In genomic region chr4:2898001-2898400, GRCh38 we compare ENCODE assay signal across 1 cellular context.
TF ChIP-seq lines count a peak whose summit lies in the region.

No MANE protein-coding gene starts in this region.

TF ChIP-seq in GM12878, 131 proteins besides CTCF, POLR2A, EP300 and RAD21:
- no peak for TF ChIP-seq BHLHE40 (IDR thresholded peaks at IDR 0.05; ENCODE audit: borderline replicate concordance in 1 of 2, low read depth in 2 of 2, low read length in 1 of 2)
- no peak for TF ChIP-seq CEBPB (IDR thresholded peaks at IDR 0.05; ENCODE audit: borderline replicate concordance in 1 of 2, low read depth in 2 of 2, low read length in 2 of 2)
- TF ChIP-seq IRF5 (IDR thresholded peaks at IDR 0.05; ENCODE audit: borderline replicate concordance), result no peak
- TF ChIP-seq RUNX3 (IDR thresholded peaks at IDR 0.05; ENCODE audit: low read length), result no peak
- TF ChIP-seq ZNF687 (IDR thresholded peaks at IDR 0.05), result no peak
- no peak for TF ChIP-seq TBL1XR1 (IDR thresholded peaks at IDR 0.05; ENCODE audit: low read depth, low read length)
- TF ChIP-seq CUX1 (IDR thresholded peaks at IDR 0.05; ENCODE audit: insufficient replicate concordance, low read depth, low read length), result no peak
- TF ChIP-seq BMI1 (IDR thresholded peaks at IDR 0.05; ENCODE audit: borderline replicate concordance), result no peak
- no peak for TF ChIP-seq MTA2 (IDR thresholded peaks at IDR 0.05; ENCODE audit: low read depth)
- no peak for TF ChIP-seq HDAC2 (IDR thresholded peaks at IDR 0.05)
- no peak for TF ChIP-seq ZNF592 (IDR thresholded peaks at IDR 0.05)
- TF ChIP-seq KAT2A (conservative IDR thresholded peaks at IDR 0.05; ENCODE audit: control insufficient read depth, low read depth, low read length), result no peak
- no peak for TF ChIP-seq MYC (IDR thresholded peaks at IDR 0.05; ENCODE audit: insufficient read depth, insufficient read length, insufficient replicate concordance, low read length, severe bottlenecking)
- TF ChIP-seq RBBP5 (conservative IDR thresholded peaks at IDR 0.05), result no peak
- TF ChIP-seq GABPA (IDR thresholded peaks at IDR 0.05; ENCODE audit: low read depth), result no peak
- TF ChIP-seq HDGF (IDR thresholded peaks at IDR 0.05), result no peak
